ENCODE assay signal across 13 cellular contexts in genomic region chr11:113163291-113164030, GRCh38.
DNase-seq lines count a peak whose midpoint lies in the region; TF ChIP-seq lines count a peak whose summit lies in the region.
"Had no signal": no experiment of that assay in that cellular context is flagged by ENCODE, and none has a peak within 500 bp of the region (broad histone marks: within the 10 kb centered on the region; RNA-seq: fewer than 3 reads in every experiment).

No MANE protein-coding gene starts in this region.

- no peaks in the 10 kb centered on the region for H3K79me1 ChIP-seq in H9 (ENCODE audit: insufficient read depth, low read depth, low read length, poor library complexity, severe bottlenecking)

- H3K14ac ChIP-seq in H9 (ENCODE audit: insufficient read depth, low read length), result no peak overlapping the region

- no peaks in the 10 kb centered on the region for H3K23me2 ChIP-seq in H9 (ENCODE audit: insufficient read length, low read depth, low read length, poor library complexity, severe bottlenecking)

- no peak overlapping the region for H3K4me3 Mint-ChIP-seq in H9
- H3K4me3 Mint-ChIP-seq in T-helper 2 cell treated with Interferon-gamma antibody and Interleukin-4, amounts not matched to agents 5 μg/mL and 100 μg/mL, for 36 hours, result no peak overlapping the region
- H3K4me3 Mint-ChIP-seq: stimulated activated effector memory CD8-positive, alpha-beta T cell treated with anti-CD3 and anti-CD28 coated beads, Interleukin-12 subunit alpha, Interleukin-12 subunit beta, amount 100 ng/mL, for 72 hours had no signal

- no peaks in the 10 kb centered on the region for H4K20me1 ChIP-seq in H9 (ENCODE audit: control insufficient read depth, insufficient read depth, insufficient read length)
- no peaks in the 10 kb centered on the region for H4K20me1 ChIP-seq in hepatocyte (ENCODE audit: insufficient read depth, poor library complexity, severe bottlenecking)
- H4K20me1 ChIP-seq: BLaER1 treated with 17β-estradiol and CSF1 and Interleukin-3, amounts not matched to agents 10 nM and 100 nM had no signal

- peaks cover 9 to 11% of the 10 kb centered on the region in 2 experiments for H3K4me1 Mint-ChIP-seq in H9
- no peaks in the 10 kb centered on the region for H3K4me1 Mint-ChIP-seq in T-helper 2 cell treated with Interferon-gamma antibody and Interleukin-4, amounts not matched to agents 5 μg/mL and 100 μg/mL, for 36 hours (ENCODE audit: low read depth)
- H3K4me1 Mint-ChIP-seq: stimulated activated effector memory CD8-positive, alpha-beta T cell treated with anti-CD3 and anti-CD28 coated beads, Interleukin-12 subunit alpha, Interleukin-12 subunit beta, amount 100 ng/mL, for 72 hours had no signal

- no peak overlapping the region for H3T11ph ChIP-seq in H9 (ENCODE audit: low read length)

- no peak overlapping the region for H2AK5ac ChIP-seq in H9 (ENCODE audit: insufficient read length, low read length)

- H3K27ac ChIP-seq in H9 (ENCODE audit: insufficient read length, low read depth, low read length), result no peak overlapping the region
- peak overlapping the region; percentile 78 for H3K27ac ChIP-seq in cingulate gyrus (ENCODE audit: low read depth, low read length)
- H3K27ac ChIP-seq in hepatocyte, result no peak overlapping the region
- H3K27ac ChIP-seq: BLaER1 treated with 17β-estradiol and CSF1 and Interleukin-3, amounts not matched to agents 10 nM and 100 nM; GM23248 had no signal

- no peak for DNase-seq in H9
- DNase-seq in hepatocyte (ENCODE audit: low spot score), result no peak
- peak; percentile 64 for DNase-seq in stromal cell of bone marrow (ENCODE audit: low read depth)
- DNase-seq in EL, result no peak
- no peak for DNase-seq in T-helper 2 cell treated with Interferon-gamma antibody and Interleukin-4, amounts not matched to agents 5 μg/mL and 100 μg/mL, for 36 hours (ENCODE audit: low spot score)
- DNase-seq in stimulated activated naive CD4-positive, alpha-beta T cell treated with Interleukin-2 at 50 U/mL for 16 hours (lab: John Stamatoyannopoulos, UW), result no peak
- DNase-seq in SW480 (ENCODE audit: low spot score), result no peak
- DNase-seq: activated CD4-positive, CD25-positive, alpha-beta regulatory T cell; effector memory CD4-positive, alpha-beta T cell; GM23248 had no signal

- no peaks in the 10 kb centered on the region for H3K36me3 Mint-ChIP-seq in H9 (ENCODE audit: insufficient read depth in 1 of 3, low read depth in 3 of 3)
- no peaks in the 10 kb centered on the region for H3K36me3 Mint-ChIP-seq in T-helper 2 cell treated with Interferon-gamma antibody and Interleukin-4, amounts not matched to agents 5 μg/mL and 100 μg/mL, for 36 hours (ENCODE audit: low read depth)
- H3K36me3 Mint-ChIP-seq: stimulated activated effector memory CD8-positive, alpha-beta T cell treated with anti-CD3 and anti-CD28 coated beads, Interleukin-12 subunit alpha, Interleukin-12 subunit beta, amount 100 ng/mL, for 72 hours had no signal

- no peak overlapping the region for H2BK20ac ChIP-seq in H9 (ENCODE audit: low read depth, low read length, poor library complexity, severe bottlenecking)

- H3K56ac ChIP-seq in H9 (ENCODE audit: insufficient read length, low read depth, low read length), result no peak overlapping the region

- H2AFZ ChIP-seq in H9 (ENCODE audit: low read length), result no peak overlapping the region
- no peak overlapping the region for H2AFZ ChIP-seq in hepatocyte
- H2AFZ ChIP-seq: GM23248 had no signal

- no peak overlapping the region for H3K4me3 ChIP-seq in hepatocyte
- H3K4me3 ChIP-seq: BLaER1 treated with 17β-estradiol and CSF1 and Interleukin-3, amounts not matched to agents 10 nM and 100 nM; GM23248 had no signal

- peak; percentile 27; the same call in 2 of the 3 replicates for TF ChIP-seq CTCF in H9 (conservative IDR thresholded peaks at IDR 0.05)
- peak; percentile 13 for TF ChIP-seq CTCF in hepatocyte (IDR thresholded peaks at IDR 0.05; ENCODE audit: poor library complexity)

- no peak overlapping the region for H2BK5ac ChIP-seq in H9 (ENCODE audit: insufficient read length, low read length)

- no peak overlapping the region for H4K5ac ChIP-seq in H9 (ENCODE audit: insufficient read length, low read depth, low read length)

- H3K27me3 ChIP-seq in H9 (ENCODE audit: insufficient read depth, low read length) (no peaks in the 10 kb centered on the region), hepatocyte (no peaks in the 10 kb centered on the region)
- H3K27me3 ChIP-seq: BLaER1 treated with 17β-estradiol and CSF1 and Interleukin-3, amounts not matched to agents 10 nM and 100 nM had no signal

- H3K27ac Mint-ChIP-seq in H9, result no peak overlapping the region
- no peak overlapping the region for H3K27ac Mint-ChIP-seq in T-helper 2 cell treated with Interferon-gamma antibody and Interleukin-4, amounts not matched to agents 5 μg/mL and 100 μg/mL, for 36 hours
- H3K27ac Mint-ChIP-seq: stimulated activated effector memory CD8-positive, alpha-beta T cell treated with anti-CD3 and anti-CD28 coated beads, Interleukin-12 subunit alpha, Interleukin-12 subunit beta, amount 100 ng/mL, for 72 hours had no signal

- no peak overlapping the region for H2BK12ac ChIP-seq in H9 (ENCODE audit: insufficient read length, low read depth, low read length)

- H3K4me2 ChIP-seq in H9 (ENCODE audit: insufficient read depth, insufficient read length, low read length), result no peak overlapping the region
- H3K4me2 ChIP-seq in hepatocyte, result no peak overlapping the region

- no peak overlapping the region for H3K4ac ChIP-seq in H9 (ENCODE audit: low read depth, low read length)

- no CpG with 5 or more reads among the region's 9 CpGs for WGBS in H9 (ENCODE audit: extremely low coverage, insufficient read length, low lambda C conversion rate)
- WGBS in hepatocyte (ENCODE audit: low lambda C conversion rate, missing lambda C conversion rate), result 89% methylated on average over 9 of the region's 9 CpGs

- H3K79me2 ChIP-seq in H9 (ENCODE audit: insufficient read depth, low read length), result no peaks in the 10 kb centered on the region
- no peaks in the 10 kb centered on the region for H3K79me2 ChIP-seq in hepatocyte

- no peak overlapping the region for H2BK15ac ChIP-seq in H9 (ENCODE audit: low read depth, low read length)

- no peaks in the 10 kb centered on the region for H3K9me2 ChIP-seq in hepatocyte (replicated peaks; ENCODE audit: insufficient read depth)

- no peaks in the 10 kb centered on the region; the same call in 1 of the 2 replicates for H3K27me3 Mint-ChIP-seq in H9 (ENCODE audit: low read depth)
- H3K27me3 Mint-ChIP-seq in T-helper 2 cell treated with Interferon-gamma antibody and Interleukin-4, amounts not matched to agents 5 μg/mL and 100 μg/mL, for 36 hours (ENCODE audit: low read depth), result peaks cover 2% of the 10 kb centered on the region

- H2BK120ac ChIP-seq in H9 (ENCODE audit: low read depth, low read length, poor library complexity, severe bottlenecking), result no peak overlapping the region

- H4K91ac ChIP-seq in H9 (ENCODE audit: insufficient read length, low read depth, low read length), result no peak overlapping the region

- no peaks in the 10 kb centered on the region for H3K9me3 ChIP-seq in H9 (ENCODE audit: control insufficient read depth, low read depth, low read length)
- no peaks in the 10 kb centered on the region for H3K9me3 ChIP-seq in hepatocyte (ENCODE audit: low read depth)
- H3K9me3 ChIP-seq: BLaER1 treated with 17β-estradiol and CSF1 and Interleukin-3, amounts not matched to agents 10 nM and 100 nM had no signal

- H4K8ac ChIP-seq in H9 (replicated peaks; ENCODE audit: insufficient read length, low read depth, low read length), result no peak overlapping the region

- H3K4me1 ChIP-seq in H9 (ENCODE audit: insufficient read depth, low read length), result no peaks in the 10 kb centered on the region
- H3K4me1 ChIP-seq in hepatocyte (ENCODE audit: insufficient read depth), result peaks cover 28% of the 10 kb centered on the region

- H3K18ac ChIP-seq in H9 (ENCODE audit: insufficient read length, low read depth, low read length), result no peak overlapping the region

- no peak overlapping the region for H3K23ac ChIP-seq in H9 (ENCODE audit: insufficient read length, low read depth, low read length)

- H3K9me3 Mint-ChIP-seq in H9, result no peaks in the 10 kb centered on the region
- H3K9me3 Mint-ChIP-seq in T-helper 2 cell treated with Interferon-gamma antibody and Interleukin-4, amounts not matched to agents 5 μg/mL and 100 μg/mL, for 36 hours, result no peaks in the 10 kb centered on the region
- H3K9me3 Mint-ChIP-seq: stimulated activated effector memory CD8-positive, alpha-beta T cell treated with anti-CD3 and anti-CD28 coated beads, Interleukin-12 subunit alpha, Interleukin-12 subunit beta, amount 100 ng/mL, for 72 hours had no signal

- no peaks in the 10 kb centered on the region for H3K36me3 ChIP-seq in hepatocyte (replicated peaks; ENCODE audit: insufficient read depth, low read depth)
- H3K36me3 ChIP-seq: BLaER1 treated with 17β-estradiol and CSF1 and Interleukin-3, amounts not matched to agents 10 nM and 100 nM had no signal

- no peak overlapping the region for H3K9ac ChIP-seq in H9 (ENCODE audit: extremely low read depth, insufficient read length, low read length)
- H3K9ac ChIP-seq: BLaER1 treated with 17β-estradiol and CSF1 and Interleukin-3, amounts not matched to agents 10 nM and 100 nM; GM23248 had no signal
